ENCODE assay signal across 23 cellular contexts in the genomic region with DNA sequence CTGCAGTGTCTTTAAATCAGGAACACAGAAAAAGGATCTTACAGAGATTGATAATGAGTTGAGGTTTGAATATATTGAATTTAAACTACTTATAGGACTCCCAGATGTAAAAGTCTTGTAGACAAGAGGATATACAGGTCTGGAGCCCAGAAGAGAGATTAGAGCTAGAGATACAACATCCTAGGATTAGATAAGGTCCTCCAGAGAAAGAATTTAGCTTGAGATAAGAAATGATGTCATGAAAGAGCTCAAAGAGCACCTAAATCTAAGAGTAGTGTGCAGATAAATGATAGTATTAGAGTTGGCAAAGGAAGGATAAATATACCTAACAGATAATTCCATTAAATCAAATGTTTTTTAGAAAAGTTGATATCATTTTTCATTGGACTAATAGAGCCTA.
"Had no signal": no experiment of that assay in that cellular context is flagged by ENCODE, and none has a peak within 500 bp of the region (broad histone marks: within the 10 kb centered on the region; RNA-seq: fewer than 3 reads in every experiment).

No MANE protein-coding gene starts in this region.

- H3K27me3 ChIP-seq: dorsolateral prefrontal cortex, esophagus squamous epithelium, gastrocnemius medialis, heart right ventricle, left lung had no signal

- H3K27ac ChIP-seq: coronary artery, dorsolateral prefrontal cortex, epithelial cell of prostate, esophagus squamous epithelium, gastrocnemius medialis, heart right ventricle, left lung, lower lobe of right lung had no signal

- H3K36me3 ChIP-seq: lower lobe of right lung had no signal

- H3K27ac Mint-ChIP-seq: naive thymus-derived CD4-positive, alpha-beta T cell had no signal

- DNase-seq: dermis blood vessel endothelial cell; dorsolateral prefrontal cortex; effector CD4-positive, alpha-beta T cell; effector memory CD4-positive, alpha-beta T cell; erythroblast; esophagus squamous epithelium; foreskin fibroblast; foreskin melanocyte; gastrocnemius medialis; glutamatergic neuron; head of caudate nucleus; heart right ventricle; hippocampal formation; left cardiac atrium; left lung; left ventricle myocardium superior; lower lobe of right lung; mesenchymal stem cell; midbrain; naive thymus-derived CD4-positive, alpha-beta T cell had no signal

- H3K9me3 ChIP-seq: gastrocnemius medialis, lower lobe of right lung had no signal

- H3K27me3 Mint-ChIP-seq: naive thymus-derived CD4-positive, alpha-beta T cell had no signal

- H3K4me3 Mint-ChIP-seq: naive thymus-derived CD4-positive, alpha-beta T cell had no signal

- H3K4me1 ChIP-seq: esophagus squamous epithelium, left lung, lower lobe of right lung had no signal

- H3K4me3 ChIP-seq: coronary artery, dorsolateral prefrontal cortex, esophagus squamous epithelium, gastrocnemius medialis, heart right ventricle, left lung, lower lobe of right lung had no signal

- ATAC-seq: esophagus mucosa; gastrocnemius medialis; heart right ventricle; left cardiac atrium; left lung; left ventricle myocardium superior; lower lobe of right lung; naive thymus-derived CD4-positive, alpha-beta T cell had no signal
